Comparison of ENCODE assay signal across 22 cellular contexts in the genomic region with DNA sequence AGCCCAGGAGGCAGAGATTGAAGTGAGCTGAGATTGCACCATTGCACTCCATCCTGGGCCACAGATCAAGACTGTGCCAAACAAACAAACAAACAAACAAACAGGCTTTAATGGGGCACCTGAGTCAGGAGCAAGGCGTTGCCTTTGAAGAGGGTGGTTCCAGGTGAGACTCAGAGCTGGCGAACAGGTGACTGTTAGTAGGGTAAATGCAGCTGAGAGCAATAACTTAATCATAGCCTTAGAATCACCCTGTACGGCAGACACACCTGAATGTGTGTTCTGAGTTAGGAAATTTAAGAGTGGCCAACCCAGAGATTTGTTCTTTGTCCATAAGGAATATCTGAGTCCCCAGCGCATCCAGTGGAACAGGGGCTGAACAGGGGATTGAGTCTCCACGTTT.
DNase-seq lines count a peak whose midpoint lies in the region; ATAC-seq, FAIRE-seq and TF ChIP-seq lines count a peak whose summit lies in the region.
"Had no signal": no experiment of that assay in that cellular context is flagged by ENCODE, and none has a peak within 500 bp of the region (broad histone marks: within the 10 kb centered on the region; RNA-seq: fewer than 3 reads in every experiment).

No MANE protein-coding gene starts in this region.

- POLR2A ChIA-PET in HepG2 (lab: Yijun Ruan, JAX) = interaction anchor here (1.6 kb wide), 1 partner anchor 119 kb away, joined by 5 read pairs; no protein-coding TSS in a partner anchor

- CTCF ChIA-PET in HepG2 (lab: Yijun Ruan, JAX; ENCODE audit: low intra/inter-chr PET ratio, low total read pairs) = no interaction called here

- DNase-seq in NCI-H2107 treated with DMSO at 0.1 percent for 48 hours (lab: John Stamatoyannopoulos, UW; ENCODE audit: unreplicated experiment) (peak; percentile 30), NCI-H2107 (lab: John Stamatoyannopoulos, UW) (no peak), HepG2 (ENCODE audit: low spot score) (no peak), right lobe of liver (no peak), left colon (no peak), transverse colon (peak; percentile 21), pons (ENCODE audit: low spot score) (no peak)
- DNase-seq: AML-193; Caco-2; Calu3; CD4-positive, alpha-beta T cell; CD8-positive, alpha-beta T cell; DMS79 treated with DMSO at 0.1 percent for 48 hours; GF-D8 had no signal

- no TSS peak for BruUV-seq in HepG2 (replicated peaks; lab: Mats Ljungman, UMichigan)

- no peak for TF ChIP-seq EP300 in HepG2 (IDR thresholded peaks at IDR 0.05; ENCODE audit: low read depth in 2 of 2, low read length in 2 of 2)
- no peak for TF ChIP-seq EP300 in HepG2 (CRISPR knock-in tag; IDR thresholded peaks at IDR 0.05; ENCODE audit: borderline replicate concordance)
- no peak for TF ChIP-seq EP300 in transverse colon (IDR thresholded peaks at IDR 0.05; ENCODE audit: low read depth)

- H3K27me3 ChIP-seq in HepG2 (ENCODE audit: control insufficient read depth in 1 of 2, insufficient read depth in 2 of 2, low read length in 2 of 2) (no peaks in the 10 kb centered on the region), right lobe of liver (no peaks in the 10 kb centered on the region), transverse colon (no peaks in the 10 kb centered on the region)
- H3K27me3 ChIP-seq: BLaER1 treated with 17β-estradiol and CSF1 and Interleukin-3, amounts not matched to agents 10 nM and 100 nM had no signal

- no peak for ATAC-seq in HepG2
- no peak for ATAC-seq in right lobe of liver
- peak; percentile 90 for ATAC-seq in left colon
- ATAC-seq: A549; CD8-positive, alpha-beta T cell had no signal

- H3K27ac ChIP-seq in HepG2 (ENCODE audit: extremely low read length, insufficient read depth, low read length) (peak overlapping the region; percentile 73), right lobe of liver (no peak overlapping the region), transverse colon (no peak overlapping the region)
- H3K27ac ChIP-seq: 22Rv1; A549; BLaER1 treated with 17β-estradiol and CSF1 and Interleukin-3, amounts not matched to agents 10 nM and 100 nM; C4-2B had no signal

- no peak for TF ChIP-seq POLR2A in HepG2 (IDR thresholded peaks at IDR 0.05; ENCODE audit: insufficient read depth in 1 of 2, low read depth in 2 of 2, low read length in 2 of 2)
- TF ChIP-seq POLR2A in right lobe of liver (IDR thresholded peaks at IDR 0.05) = no peak
- no peak for TF ChIP-seq POLR2A in transverse colon (IDR thresholded peaks at IDR 0.05)

- H3K9me3 ChIP-seq in HepG2 (ENCODE audit: low read length) (no peaks in the 10 kb centered on the region), right lobe of liver (no peaks in the 10 kb centered on the region), transverse colon (no peaks in the 10 kb centered on the region)
- H3K9me3 ChIP-seq: A549; BLaER1 treated with 17β-estradiol and CSF1 and Interleukin-3, amounts not matched to agents 10 nM and 100 nM; Caco-2 had no signal

- H3K36me3 ChIP-seq in HepG2 (replicated peaks in 1 of 2; ENCODE audit: control insufficient read depth in 1 of 2, insufficient read depth in 2 of 2, low read length in 2 of 2) (no peaks in the 10 kb centered on the region), right lobe of liver (no peaks in the 10 kb centered on the region), transverse colon (no peaks in the 10 kb centered on the region)
- H3K36me3 ChIP-seq: BLaER1 treated with 17β-estradiol and CSF1 and Interleukin-3, amounts not matched to agents 10 nM and 100 nM had no signal

- TF ChIP-seq CTCF in HepG2 (CRISPR knock-in tag; IDR thresholded peaks at IDR 0.05) (no peak), right lobe of liver (IDR thresholded peaks at IDR 0.05) (no peak), transverse colon (IDR thresholded peaks at IDR 0.05) (no peak)

- no peak overlapping the region for H3K9ac ChIP-seq in HepG2 (ENCODE audit: insufficient read depth, low read depth, low read length)
- H3K9ac ChIP-seq: BLaER1 treated with 17β-estradiol and CSF1 and Interleukin-3, amounts not matched to agents 10 nM and 100 nM had no signal

- in situ Hi-C loops in HepG2 (cut with HindIII; ENCODE audit: extremely low pct_ligation_motif_present, low pct_unique_long_range_greater_than_20kb) (no loop called here), transverse colon (cut with MboI; ENCODE audit: low pct_ligation_motif_present in 1 of 4, low pct_unique_long_range_greater_than_20kb in 1 of 4, low sequenced_read_pairs in 3 of 4) (no loop called here)

- H2AFZ ChIP-seq in HepG2 (ENCODE audit: low read length) = no peak overlapping the region

- H3K4me3 ChIP-seq in HepG2 (replicated peaks in 1 of 3; ENCODE audit: insufficient read depth in 1 of 3, low read depth in 2 of 3, low read length in 3 of 3) = no peak overlapping the region
- H3K4me3 ChIP-seq in right lobe of liver = no peak overlapping the region
- no peak overlapping the region for H3K4me3 ChIP-seq in transverse colon
- H3K4me3 ChIP-seq: A549; BLaER1 treated with 17β-estradiol and CSF1 and Interleukin-3, amounts not matched to agents 10 nM and 100 nM had no signal

- no peak for FAIRE-seq in HepG2 (lab: Jason Lieb, UNC)
- FAIRE-seq: A549, D721Med, G401.6, GM12891, GM19239 had no signal

- no peak overlapping the region for H3K4me2 ChIP-seq in HepG2 (ENCODE audit: low read depth, low read length)
- H3K4me2 ChIP-seq: A549; BLaER1 treated with 17β-estradiol and CSF1 and Interleukin-3, amounts not matched to agents 10 nM and 100 nM had no signal

- H3K4me1 ChIP-seq in HepG2 (ENCODE audit: insufficient read depth, low read length) = peaks cover 34% of the 10 kb centered on the region
- H3K4me1 ChIP-seq in right lobe of liver = no peaks in the 10 kb centered on the region
- no peaks in the 10 kb centered on the region for H3K4me1 ChIP-seq in transverse colon
- H3K4me1 ChIP-seq: A549; BLaER1 treated with 17β-estradiol and CSF1 and Interleukin-3, amounts not matched to agents 10 nM and 100 nM; Caco-2 had no signal

- H3K79me2 ChIP-seq in HepG2 (ENCODE audit: insufficient read depth, low read length) = no peaks in the 10 kb centered on the region

- H4K20me1 ChIP-seq in HepG2 (ENCODE audit: insufficient read depth, low read length) = no peaks in the 10 kb centered on the region
- H4K20me1 ChIP-seq: BLaER1 treated with 17β-estradiol and CSF1 and Interleukin-3, amounts not matched to agents 10 nM and 100 nM had no signal

- 83% methylated on average over 5 of the region's 5 CpGs for WGBS in HepG2 (ENCODE audit: low lambda C conversion rate)
- WGBS in right lobe of liver (ENCODE audit: insufficient coverage, low coverage, low lambda C conversion rate, missing lambda C conversion rate) = 77% methylated on average over 5 of the region's 5 CpGs
- WGBS in transverse colon (ENCODE audit: low coverage in 1 of 2), 2 donors = 36 to 43% methylated on average over 4 to 5 of the region's 5 CpGs

- no peak for TF ChIP-seq RAD21 in HepG2 (CRISPR knock-in tag; IDR thresholded peaks at IDR 0.05)

- intact Hi-C loops in HepG2 (cut with micrococcal nuclease; ENCODE audit: unreplicated experiment) = loop anchor here (5.0 kb wide), 1 partner anchor 119 kb away; no protein-coding TSS in a partner anchor
- intact Hi-C loops in right lobe of liver (cut with DNase I) = no loop called here
- intact Hi-C loops in left colon (cut with DNase I, micrococcal nuclease) = no loop called here
- intact Hi-C loops in transverse colon (cut with DNase I; ENCODE audit: low total_unique reads) = no loop called here

TF ChIP-seq in HepG2, 621 proteins besides CTCF, POLR2A, EP300 and RAD21:
- TF ChIP-seq ZBTB2 (CRISPR knock-in tag; IDR thresholded peaks at IDR 0.05; ENCODE audit: low read depth) = no peak
- TF ChIP-seq, protein P1, sequence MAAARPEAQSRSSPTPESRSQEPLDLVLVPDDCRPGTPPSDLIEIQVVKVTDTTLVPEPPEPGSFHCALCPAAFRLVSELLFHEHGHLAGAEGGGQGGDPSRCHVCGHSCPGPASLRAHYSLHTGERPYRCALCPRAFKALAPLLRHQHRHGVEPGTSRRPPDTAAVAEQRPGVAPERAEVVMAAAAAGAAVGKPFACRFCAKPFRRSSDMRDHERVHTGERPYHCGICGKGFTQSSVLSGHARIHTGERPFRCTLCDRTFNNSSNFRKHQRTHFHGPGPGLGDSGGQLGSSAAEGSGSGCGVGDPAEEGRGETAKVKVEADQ (CRISPR knock-in tag; IDR thresholded peaks at IDR 0.05; ENCODE audit: borderline replicate concordance) = no peak

Comparison
In these comparisons a context has a peak if more than half of its experiments do, and no peak if none do; other contexts are left out.
1. DNase-seq: peak in NCI-H2107 treated with DMSO at 0.1 percent for 48 hours (single experiment) and transverse colon (single experiment); none in NCI-H2107 (single experiment), HepG2 (single experiment), right lobe of liver (0 of 3), left colon (0 of 2) and pons (single experiment).